9 cellular contexts compared by ENCODE assay signal in the genomic region with DNA sequence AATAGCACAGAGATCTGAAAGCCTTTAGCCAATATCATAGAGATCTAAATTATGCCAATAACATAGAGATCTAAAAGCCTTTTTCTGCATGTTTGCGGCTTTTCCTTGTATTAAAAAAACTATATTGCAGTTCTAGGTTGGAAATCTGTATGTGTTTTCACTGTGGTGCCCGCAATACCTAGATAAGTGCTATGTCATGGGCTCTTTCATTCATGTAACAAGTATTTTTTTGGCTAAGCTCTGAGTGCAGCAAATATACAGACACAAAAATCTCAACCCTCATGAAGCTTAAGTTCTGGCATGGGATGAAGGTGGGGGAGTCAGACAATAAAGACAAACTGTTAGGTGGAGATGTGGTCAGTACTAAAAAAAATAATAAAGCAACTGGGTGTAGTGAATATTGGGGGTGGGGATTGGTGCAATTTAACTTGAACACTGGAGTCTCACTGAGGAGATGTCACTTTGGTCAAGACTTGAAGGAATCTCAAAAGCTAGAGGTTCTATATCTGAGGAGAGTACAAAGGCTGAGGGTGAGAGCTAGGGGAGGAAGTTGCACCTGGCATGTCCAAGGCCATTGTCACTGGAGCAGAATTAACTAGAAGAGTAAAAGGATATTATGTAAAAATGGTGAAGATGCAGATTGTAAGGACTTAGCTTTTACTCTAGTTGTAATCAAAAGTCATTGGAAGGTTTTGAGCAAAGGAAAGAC. TPM values are rescaled to one million over a fixed set of nuclear protein-coding genes. Genes with fewer than 3 reads are reported as not detected.
DNase-seq lines count a peak whose midpoint lies in the region; ATAC-seq, FAIRE-seq and TF ChIP-seq lines count a peak whose summit lies in the region.
"Had no signal": no experiment of that assay in that cellular context is flagged by ENCODE, and none has a peak within 500 bp of the region (broad histone marks: within the 10 kb centered on the region; RNA-seq: fewer than 3 reads in every experiment).

No MANE protein-coding gene starts in this region.

- no peaks in the 10 kb centered on the region for H3K79me1 ChIP-seq in H1 (ENCODE audit: low read depth, low read length)

- DNase-seq in GF-D8 (lab: John Stamatoyannopoulos, UW) (peak; percentile 8), MM.1S (peak; percentile 29), H1 (ENCODE audit: low read depth in 1 of 2, low spot score in 2 of 2) (no peak), osteoblast (ENCODE audit: insufficient read length, low spot score, missing footprints) (no peak), KG1 (lab: John Stamatoyannopoulos, UW) (no peak), NCI-H524 treated with DMSO at 0.1 percent for 48 hours (lab: John Stamatoyannopoulos, UW) (no peak)
- DNase-seq: activated CD8-positive, alpha-beta T cell treated with anti-CD3 and anti-CD28 coated beads, Interleukin-2, amount 10 ng/mL, durations not matched to agents 7 days and 5 days had no signal

- H3K27me3 ChIP-seq in MM.1S (replicated peaks; ENCODE audit: insufficient read depth, low read length): no peaks in the 10 kb centered on the region
- no peaks in the 10 kb centered on the region for H3K27me3 ChIP-seq in H1 (replicated peaks in 1 of 4; ENCODE audit: control insufficient read depth in 3 of 4, extremely low read depth in 1 of 4, insufficient read depth in 3 of 4, low read length in 3 of 4)
- H3K27me3 ChIP-seq in osteoblast (ENCODE audit: insufficient read depth, low read length): no peaks in the 10 kb centered on the region

- H3K36me3 ChIP-seq in MM.1S (replicated peaks; ENCODE audit: insufficient read depth, low read length) (peaks cover 4% of the 10 kb centered on the region; the same call in 1 of the 2 replicates), H1 (ENCODE audit: control insufficient read depth in 2 of 4, insufficient read depth in 4 of 4, low read length in 3 of 4) (peaks cover 0 to 22% (median 10%) of the 10 kb centered on the region in 4 experiments; a peak in 6 of 8 replicates), osteoblast (ENCODE audit: insufficient read depth, low read length) (peaks cover 3% of the 10 kb centered on the region)

- H3K4me3 ChIP-seq in MM.1S (ENCODE audit: low read length) (peak overlapping the region; percentile 90), H1 (ENCODE audit: extremely low read depth in 1 of 4, insufficient read depth in 2 of 4, low read depth in 3 of 4, low read length in 4 of 4) (peak overlapping the region; percentile 85 to 97 (median 91)), osteoblast (ENCODE audit: insufficient read depth, low read length) (peak overlapping the region; percentile 89)

- H4K5ac ChIP-seq in H1 (ENCODE audit: insufficient read length, low read depth, low read length): no peak overlapping the region

- no peak overlapping the region for H3K23ac ChIP-seq in H1 (ENCODE audit: insufficient read length)

- H3K27ac ChIP-seq in MM.1S (ENCODE audit: low read length) (peak overlapping the region; percentile 42; the same call in 1 of the 2 replicates), H1 (ENCODE audit: low read depth, low read length) (peak overlapping the region; percentile 91; the same call in 1 of the 2 replicates), osteoblast (ENCODE audit: low read depth, low read length) (no peak overlapping the region)

- H2BK20ac ChIP-seq in H1 (ENCODE audit: low read length): no peak overlapping the region

- H3K9me2 ChIP-seq in MM.1S (replicated peaks; ENCODE audit: insufficient read depth, low read length): no peaks in the 10 kb centered on the region

- TF ChIP-seq CTCF in MM.1S (IDR thresholded peaks at IDR 0.05; ENCODE audit: low read length) (no peak), H1 (IDR thresholded peaks at IDR 0.05; ENCODE audit: control extremely low read depth in 1 of 3, insufficient read depth in 1 of 3, low read depth in 1 of 3, low read length in 3 of 3) (no peak), osteoblast (IDR thresholded peaks at IDR 0.05; ENCODE audit: extremely low read depth, low read depth, low read length) (no peak)

- no peak for TF ChIP-seq RAD21 in H1 (IDR thresholded peaks at IDR 0.05 in 1 of 2, conservative IDR thresholded peaks at IDR 0.05 in 1 of 2; ENCODE audit: low read depth in 2 of 2, low read length in 2 of 2)

- no peak for TF ChIP-seq EP300 in H1 (IDR thresholded peaks at IDR 0.05; ENCODE audit: borderline replicate concordance in 1 of 2, low read depth in 2 of 2, low read length in 2 of 2)

- 0 out of 2 replicates have a peak overlapping the region, but pooled peaks have one; percentile 98 for H3K18ac ChIP-seq in H1 (ENCODE audit: extremely low read depth, low read length)

- H4K20me1 ChIP-seq in MM.1S (ENCODE audit: insufficient read depth, low read length) (no peaks in the 10 kb centered on the region), H1 (replicated peaks in 1 of 2; ENCODE audit: control insufficient read depth in 1 of 2, insufficient read depth in 2 of 2, low read length in 2 of 2) (peaks cover 5 to 8% of the 10 kb centered on the region in 2 experiments), osteoblast (ENCODE audit: insufficient read depth, low read length) (no peaks in the 10 kb centered on the region)

- no peak overlapping the region for H2BK12ac ChIP-seq in H1 (ENCODE audit: low read depth, low read length)

- no peak overlapping the region for H3K4ac ChIP-seq in H1 (replicated peaks; ENCODE audit: insufficient read length, low read depth, low read length)

- CTCF ChIA-PET in H1 (lab: Charles Lee; ENCODE audit: partially characterized antibody): interaction anchor here (0.6 to 16.9 kb wide), 12 partner anchors 12 to 123 kb away, joined by 3 to 249 read pairs (median 4); a partner anchor contains a TSS

- TF ChIP-seq POLR2A in H1 (IDR thresholded peaks at IDR 0.05; ENCODE audit: control extremely low read depth in 1 of 2, low read depth in 2 of 2, low read length in 2 of 2): no peak

- POLR2A ChIA-PET in H1 (lab: Charles Lee; ENCODE audit: partially characterized antibody): interaction anchor here (0.8 to 11.5 kb wide), 24 partner anchors 9 to 126 kb away, joined by 3 to 143 read pairs (median 4); a partner anchor contains a TSS

- H3K4me2 ChIP-seq in MM.1S (ENCODE audit: low read depth, low read length) (peak overlapping the region; percentile 80), H1 (ENCODE audit: insufficient read depth in 1 of 2, low read depth in 2 of 2, low read length in 2 of 2) (peak overlapping the region; percentile 81 to 92), osteoblast (ENCODE audit: insufficient read depth, low read length) (peak overlapping the region; percentile 85)

- peak overlapping the region; percentile 76; the same call in 1 of the 2 replicates for H2AFZ ChIP-seq in MM.1S (ENCODE audit: low read length)
- H2AFZ ChIP-seq in H1 (ENCODE audit: low read length): no peak overlapping the region
- peak overlapping the region; percentile 98 for H2AFZ ChIP-seq in osteoblast (ENCODE audit: low read length)

- no peak overlapping the region for H3K56ac ChIP-seq in H1 (replicated peaks; ENCODE audit: insufficient read length, low read depth, low read length)

- 12% methylated on average over 2 of the region's 2 CpGs; no CpG with 5 or more reads in 1 of the 2 experiments for WGBS in H1 (ENCODE audit: extremely low coverage in 1 of 2, insufficient coverage in 1 of 2, insufficient read length in 1 of 2, insufficient replicate concordance in 2 of 2, low coverage in 1 of 2, low lambda C conversion rate in 2 of 2, missing lambda C conversion rate in 1 of 2), 2 experiments

- H3K4me1 ChIP-seq in MM.1S (ENCODE audit: low read length) (peaks cover 19% of the 10 kb centered on the region), H1 (replicated peaks in 1 of 4; ENCODE audit: control insufficient read depth in 3 of 4, insufficient read depth in 4 of 4, low read length in 3 of 4) (peaks cover 2 to 12% (median 8%) of the 10 kb centered on the region in 4 experiments; a peak in 4 of 7 replicates), osteoblast (ENCODE audit: insufficient read depth, low read length) (peaks cover 21% of the 10 kb centered on the region)

- H3K9ac ChIP-seq in MM.1S (ENCODE audit: low read length): peak overlapping the region; percentile 75
- peak overlapping the region; percentile 52 to 93 (median 88) for H3K9ac ChIP-seq in H1 (replicated peaks in 1 of 4; ENCODE audit: extremely low read depth in 1 of 4, low read depth in 3 of 4, low read length in 3 of 4)

- no peak overlapping the region for H2BK120ac ChIP-seq in H1 (replicated peaks; ENCODE audit: low read depth, low read length)

- no peak overlapping the region for H4K8ac ChIP-seq in H1 (ENCODE audit: extremely low read depth, insufficient read depth, low read length)

- H2AK5ac ChIP-seq in H1 (ENCODE audit: low read depth, low read length): no peak overlapping the region

- no peak overlapping the region for H4K91ac ChIP-seq in H1 (replicated peaks; ENCODE audit: insufficient read length, low read length)

- no peaks in the 10 kb centered on the region for H3F3A ChIP-seq in MM.1S (ENCODE audit: insufficient read depth, low read length)

- no peak overlapping the region for H3K14ac ChIP-seq in H1 (ENCODE audit: insufficient read length)

- H3K79me2 ChIP-seq in MM.1S (ENCODE audit: low read length): peaks cover 61% of the 10 kb centered on the region
- H3K79me2 ChIP-seq in H1 (ENCODE audit: control insufficient read depth in 1 of 2, insufficient read depth in 2 of 2, low read length in 2 of 2): peaks cover 29 to 56% of the 10 kb centered on the region in 2 experiments
- H3K79me2 ChIP-seq in osteoblast (ENCODE audit: insufficient read depth, low read length): peaks cover 53% of the 10 kb centered on the region

- no peak overlapping the region for H2BK5ac ChIP-seq in H1 (ENCODE audit: low read depth, low read length)

- ATAC-seq in GM18519 (IDR thresholded peaks at IDR 0.05; ENCODE audit: low FRiP score, unreplicated experiment) (no peak), HG02759 (IDR thresholded peaks at IDR 0.05; ENCODE audit: unreplicated experiment) (no peak)

- peaks cover 8% of the 10 kb centered on the region for H3K23me2 ChIP-seq in H1 (ENCODE audit: low read depth, low read length)

- H3K9me3 ChIP-seq in MM.1S (replicated peaks; ENCODE audit: insufficient read depth, low read length) (no peaks in the 10 kb centered on the region), H1 (ENCODE audit: insufficient read depth in 2 of 2, low read depth in 1 of 2, low read length in 1 of 2) (no peaks in the 10 kb centered on the region), osteoblast (ENCODE audit: low read depth, low read length) (no peaks in the 10 kb centered on the region)

- no peak overlapping the region for H2BK15ac ChIP-seq in H1 (ENCODE audit: low read length)

- no peak for FAIRE-seq in H1 (lab: Jason Lieb, UNC)

RNA-seq across cellular contexts. Expression of a gene that starts 1.0 kb away (rescaled TPM):
- total RNA-seq in H1 (2021; fragmentation: NEBNext Ultra II Directional; extraction: Animal tissue kit (Norgen Biotek cat#: 25700)): 144 and 153 TPM in 2 replicates
- 31.7 and 48.9 TPM in 2 replicates for polyA plus RNA-seq in H1 (2011; rRNA removed)
- polyA plus RNA-seq in H1 (2011; cell fraction: cytosol; rRNA removed): 68.3 TPM
- polyA plus RNA-seq in H1 (2011; cell fraction: nucleus; rRNA removed): 101 TPM
- 93.4 to 126 TPM (median 104 TPM) in 4 replicates for polyA plus RNA-seq in H1 (2012, experiment 1 of 2)
- polyA plus RNA-seq in H1 (2012, experiment 2 of 2): 5.9 TPM
- polyA plus RNA-seq in H1 (2013, experiment 1 of 2): 72.9 TPM
- polyA plus RNA-seq in H1 (2013, experiment 2 of 2): 69.3 TPM
- 72.1 and 91.2 TPM in 2 replicates for polyA minus RNA-seq in H1 (2011; rRNA and poly(A)+ RNA removed)
- polyA minus RNA-seq in H1 (2011; cell fraction: cytosol; rRNA and poly(A)+ RNA removed): 43.2 TPM
- 127 TPM for polyA minus RNA-seq in H1 (2011; cell fraction: nucleus; rRNA and poly(A)+ RNA removed)
- total RNA-seq in osteoblast: 2.2 and 4.1 TPM in 2 replicates

RNA-seq across cellular contexts. Expression of a gene that starts 53.2 kb away (rescaled TPM):
- 24.2 and 30.9 TPM in 2 replicates for total RNA-seq in H1 (2021; fragmentation: NEBNext Ultra II Directional; extraction: Animal tissue kit (Norgen Biotek cat#: 25700))
- polyA plus RNA-seq in H1 (2011; rRNA removed): 21.2 and 29.0 TPM in 2 replicates
- 23.4 TPM for polyA plus RNA-seq in H1 (2011; cell fraction: cytosol; rRNA removed)
- polyA plus RNA-seq in H1 (2011; cell fraction: nucleus; rRNA removed): 28.4 TPM
- 20.6 to 25.4 TPM (median 23.4 TPM) in 4 replicates for polyA plus RNA-seq in H1 (2012, experiment 1 of 2)
- 20.0 TPM for polyA plus RNA-seq in H1 (2012, experiment 2 of 2)
- 9.5 TPM for polyA plus RNA-seq in H1 (2013, experiment 1 of 2)
- polyA plus RNA-seq in H1 (2013, experiment 2 of 2): 9.4 TPM
- 36.9 and 38.5 TPM in 2 replicates for polyA minus RNA-seq in H1 (2011; rRNA and poly(A)+ RNA removed)
- 23.9 TPM for polyA minus RNA-seq in H1 (2011; cell fraction: cytosol; rRNA and poly(A)+ RNA removed)
- 28.7 TPM for polyA minus RNA-seq in H1 (2011; cell fraction: nucleus; rRNA and poly(A)+ RNA removed)
- 8.0 TPM in 2 replicates for total RNA-seq in osteoblast

Comparison
In these comparisons a context has a peak if more than half of its experiments do, and no peak if none do; other contexts are left out.
1. DNase-seq: peak in GF-D8 (single experiment) and MM.1S (single experiment); none in H1 (0 of 2), osteoblast (single experiment), KG1 (single experiment) and NCI-H524 treated with DMSO at 0.1 percent for 48 hours (single experiment).
2. RNA of a gene that starts 1.0 kb away (total RNA-seq): 144 to 153 TPM in H1; 2.2 to 4.1 TPM in osteoblast; every median in the first group is over 10 times any median in the second.
3. Peak in every context shown above with its lines, with median percentiles within 50 percentile points of each other: H3K4me2 ChIP-seq and H3K4me3 ChIP-seq.